ENCODE assay signal across 17 cellular contexts in the genomic region with DNA sequence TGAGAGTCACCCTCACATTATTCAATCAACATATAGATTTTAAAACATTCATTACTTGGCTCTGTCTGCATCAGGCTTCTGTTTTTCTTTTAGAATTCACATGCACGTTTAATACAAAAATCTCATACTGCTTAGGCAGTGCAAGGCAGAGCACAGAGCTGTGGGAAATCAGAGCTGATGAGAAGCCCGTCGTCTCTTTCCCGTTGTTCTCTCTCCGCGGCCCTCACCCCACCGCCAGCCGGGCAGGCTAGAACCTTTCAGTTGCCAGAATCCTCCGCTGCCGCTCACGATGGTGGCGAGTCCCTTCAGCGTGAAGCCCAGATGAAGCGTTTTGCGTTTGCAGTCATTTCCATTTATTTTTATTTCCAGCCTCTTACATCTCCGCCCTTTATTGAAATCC.
"Had no signal": no experiment of that assay in that cellular context is flagged by ENCODE, and none has a peak within 500 bp of the region (broad histone marks: within the 10 kb centered on the region; RNA-seq: fewer than 3 reads in every experiment).

No MANE protein-coding gene starts in this region.

- H3K4me1 Mint-ChIP-seq: activated naive CD4-positive, alpha-beta T cell treated with anti-CD3 and anti-CD28 coated beads, Interleukin-2, amount 50 U/mL, for 24 hours; immature natural killer cell had no signal

- H3K27me3 ChIP-seq: adrenal gland had no signal

- ATAC-seq: activated CD8-positive, alpha-beta T cell treated with anti-CD3 and anti-CD28 coated beads for 36 hours had no signal

- H3K36me3 Mint-ChIP-seq: immature natural killer cell had no signal

- H3K4me3 ChIP-seq: adrenal gland, lung, skin epidermis had no signal

- H3K9me3 ChIP-seq: adrenal gland had no signal

- DNase-seq: activated CD4-positive, alpha-beta T cell treated with anti-CD3 and anti-CD28 coated beads for 48 hours; activated CD8-positive, alpha-beta T cell treated with anti-CD3 and anti-CD28 coated beads for 36 hours; activated effector memory CD4-positive, alpha-beta T cell treated with anti-CD3 and anti-CD28 coated beads, Interleukin-2, amount 50 U/mL, for 16 hours; activated T-cell treated with anti-CD3 and anti-CD28 coated beads, Interleukin-2, amount 50 U/mL, for 48 hours; adrenal gland; effector CD8-positive, alpha-beta T cell; foreskin melanocyte; immature natural killer cell; naive B cell; stimulated activated CD4-positive, alpha-beta T cell treated with anti-CD3 and anti-CD28 coated beads, Interleukin-4, amount 100 ng/mL, for 4 hours; stimulated activated CD8-positive, alpha-beta memory T cell treated with anti-CD3 and anti-CD28 coated beads, Interleukin-4, amount 100 ng/mL, for 48 hours; stimulated activated naive CD4-positive, alpha-beta T cell treated with Interleukin-2 at 50 U/mL for 16 hours; T-helper 2 cell had no signal

- H3K79me2 ChIP-seq: parathyroid adenoma had no signal

- H2AFZ ChIP-seq: parathyroid adenoma had no signal

- H3K9me3 Mint-ChIP-seq: activated naive CD4-positive, alpha-beta T cell treated with anti-CD3 and anti-CD28 coated beads, Interleukin-2, amount 50 U/mL, for 24 hours had no signal

- H3K36me3 ChIP-seq: adrenal gland had no signal

- H3K4me3 Mint-ChIP-seq: activated CD8-positive, alpha-beta T cell treated with anti-CD3 and anti-CD28 coated beads for 36 hours; activated naive CD4-positive, alpha-beta T cell treated with anti-CD3 and anti-CD28 coated beads, Interleukin-2, amount 50 U/mL, for 24 hours; immature natural killer cell; naive B cell had no signal

- H3K9ac ChIP-seq: parathyroid adenoma had no signal

- H3K4me1 ChIP-seq: adrenal gland, parathyroid adenoma had no signal

- H3K27ac Mint-ChIP-seq: activated CD8-positive, alpha-beta T cell treated with anti-CD3 and anti-CD28 coated beads for 36 hours; activated naive CD4-positive, alpha-beta T cell treated with anti-CD3 and anti-CD28 coated beads, Interleukin-2, amount 50 U/mL, for 24 hours; immature natural killer cell; naive B cell had no signal

- H3K27ac ChIP-seq: adrenal gland, parathyroid adenoma, skin epidermis had no signal
